11 cellular contexts compared by ENCODE assay signal in genomic region chr20:57223648-57224489, GRCh38. TPM values are rescaled to one million over a fixed set of nuclear protein-coding genes. Genes with fewer than 3 reads are reported as not detected.
DNase-seq lines count a peak whose midpoint lies in the region; ATAC-seq and TF ChIP-seq lines count a peak whose summit lies in the region.
"Had no signal": no experiment of that assay in that cellular context is flagged by ENCODE, and none has a peak within 500 bp of the region (broad histone marks: within the 10 kb centered on the region; RNA-seq: fewer than 3 reads in every experiment).

No MANE protein-coding gene starts in this region.

- TF ChIP-seq CTCF in OCI-LY7 (conservative IDR thresholded peaks at IDR 0.05; ENCODE audit: low read length) (peak; percentile 62), retinal pigment epithelial cell (conservative IDR thresholded peaks at IDR 0.05; ENCODE audit: low read depth, low read length) (peak; percentile 10)

- POLR2A ChIA-PET in OCI-LY7 (lab: Charles Lee), result interaction anchor here (0.8 to 1.4 kb wide), 2 partner anchors 10 to 108 kb away, joined by 3 to 4 read pairs; no protein-coding TSS in a partner anchor

- no peak overlapping the region for H3K27ac ChIP-seq in OCI-LY7 (ENCODE audit: low read depth, low read length, poor library complexity, severe bottlenecking)

- peaks cover 87% of the 10 kb centered on the region for H3K36me3 ChIP-seq in OCI-LY7 (ENCODE audit: insufficient read depth, low read length)

- intact Hi-C loops in OCI-LY7 (cut with micrococcal nuclease; ENCODE audit: unreplicated experiment), result loop anchor here (1.0 kb wide), 1 partner anchor 108 kb away; no protein-coding TSS in a partner anchor

- CTCF ChIA-PET in OCI-LY7 (lab: Charles Lee; ENCODE audit: unreplicated experiment), result no interaction called here

- peak; percentile 57 for DNase-seq in EH (ENCODE audit: low read depth)
- peak; percentile 41 for DNase-seq in OCI-LY7 (ENCODE audit: low spot score)
- DNase-seq in fibroblast of the conjunctiva (ENCODE audit: low read depth), result peak; percentile 13
- no peak for DNase-seq in retinal pigment epithelial cell (ENCODE audit: low read depth)
- no peak for DNase-seq in GM19238 (ENCODE audit: insufficient read length, low spot score)
- DNase-seq in inferior parietal cortex (ENCODE audit: extremely low spot score), result no peak
- DNase-seq in activated CD4-positive, alpha-beta T cell treated with anti-CD3 and anti-CD28 coated beads, Interleukin-2, amount 50 U/mL, for 48 hours, result no peak
- DNase-seq: activated effector memory CD4-positive, alpha-beta T cell treated with anti-CD3 and anti-CD28 coated beads, Interleukin-2, amount 50 U/mL, for 16 hours; CD4-positive, CD25-positive, alpha-beta regulatory T cell had no signal

- no TSS peak for BruUV-seq in OCI-LY7 (replicated peaks; lab: Mats Ljungman, UMichigan)

- H3K4me2 ChIP-seq in OCI-LY7 (ENCODE audit: low read length), result no peak overlapping the region

- H3K79me2 ChIP-seq in OCI-LY7 (ENCODE audit: insufficient read depth, low read depth, low read length), result peaks cover 7% of the 10 kb centered on the region; the same call in 1 of the 2 replicates

- no peaks in the 10 kb centered on the region; the same call in 1 of the 2 replicates for H4K20me1 ChIP-seq in OCI-LY7 (ENCODE audit: insufficient read depth, low read length)

- no peak overlapping the region for H3K4me3 ChIP-seq in OCI-LY7 (ENCODE audit: low read depth, low read length, poor library complexity, severe bottlenecking)
- H3K4me3 ChIP-seq in retinal pigment epithelial cell (ENCODE audit: low read length), result no peak overlapping the region

- no peaks in the 10 kb centered on the region for H3K9me3 ChIP-seq in OCI-LY7 (ENCODE audit: low read length)

- peaks cover 5% of the 10 kb centered on the region for H3K4me1 ChIP-seq in OCI-LY7 (ENCODE audit: insufficient read depth, low read length, poor library complexity, severe bottlenecking)

- no peak for ATAC-seq in HG03045 (IDR thresholded peaks at IDR 0.05; ENCODE audit: unreplicated experiment)

- no peak overlapping the region for H2AFZ ChIP-seq in OCI-LY7 (ENCODE audit: low read length)

- no peaks in the 10 kb centered on the region for H3K9me2 ChIP-seq in OCI-LY7 (ENCODE audit: insufficient read depth, low read length)

RNA-seq across cellular contexts. Expression of gene BMP7, which starts 42.6 kb away (rescaled TPM):
- 72.2 and 94.2 TPM in 2 replicates for total RNA-seq in OCI-LY7 (2014; rRNA removed; shearing (Covaris generic))
- 2.2 and 3.7 TPM in 2 replicates for total RNA-seq in OCI-LY7 (2022)
- total RNA-seq: CD4-positive, CD25-positive, alpha-beta regulatory T cell; chondrocyte had no signal

Comparison
In these comparisons a context has a peak if more than half of its experiments do, and no peak if none do; other contexts are left out.
1. DNase-seq: peak in EH (single experiment), OCI-LY7 (single experiment) and fibroblast of the conjunctiva (single experiment); none in retinal pigment epithelial cell (single experiment), GM19238 (single experiment), inferior parietal cortex (single experiment) and activated CD4-positive, alpha-beta T cell treated with anti-CD3 and anti-CD28 coated beads, Interleukin-2, amount 50 U/mL, for 48 hours (0 of 2).